In the genomic region with DNA sequence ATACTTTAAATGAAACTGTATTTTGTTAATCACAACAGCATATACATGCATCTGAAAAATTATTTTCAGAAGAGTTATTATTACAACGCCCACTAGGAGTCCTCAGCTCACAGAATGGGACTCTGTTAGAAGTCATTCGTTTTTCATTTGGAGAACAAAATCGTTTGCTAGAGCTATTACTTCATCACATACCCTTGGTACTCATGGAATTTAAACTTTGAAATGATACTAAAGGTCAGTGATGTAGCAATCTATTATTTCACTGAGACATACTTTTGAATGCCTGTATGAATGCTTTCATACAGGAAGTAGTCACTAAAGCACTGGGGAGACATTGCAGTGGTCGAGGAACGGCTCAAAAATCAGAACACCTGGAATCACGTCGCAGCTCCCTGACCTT, we compare ENCODE assay signal across 9 cellular contexts.
A peak's percentile ranks its signal among the peaks of the same experiment; 100 is the strongest.
DNase-seq lines count a peak whose midpoint lies in the region; ATAC-seq and TF ChIP-seq lines count a peak whose summit lies in the region.
"Had no signal": no experiment of that assay in that cellular context is flagged by ENCODE, and none has a peak within 500 bp of the region (broad histone marks: within the 10 kb centered on the region; RNA-seq: fewer than 3 reads in every experiment).

No MANE protein-coding gene starts in this region.

- CTCF ChIA-PET in activated CD4-positive, alpha-beta T cell treated with anti-CD3 and anti-CD28 coated beads for 36 hours (lab: Charles Lee), result interaction anchor here (0.5 to 2.3 kb wide), 11 partner anchors 9 to 344 kb away, joined by 3 to 15 read pairs (median 3); no protein-coding TSS in a partner anchor
- CTCF ChIA-PET in activated CD4-positive, alpha-beta T cell treated with anti-CD3 and anti-CD28 coated beads, Interleukin-2, amount 10 ng/mL, durations not matched to agents 7 days and 5 days (lab: Charles Lee), result interaction anchor here (0.7 to 1.2 kb wide), 2 partner anchors 26 to 307 kb away, joined by 3 to 4 read pairs; no protein-coding TSS in a partner anchor

- H3K27ac ChIP-seq in WERI-Rb-1 (no peak overlapping the region), right atrium auricular region (no peak overlapping the region), thoracic aorta (no peak overlapping the region)

- H3K27me3 Mint-ChIP-seq in activated CD4-positive, alpha-beta T cell treated with anti-CD3 and anti-CD28 coated beads for 36 hours, result no peaks in the 10 kb centered on the region
- H3K27me3 Mint-ChIP-seq in activated CD4-positive, alpha-beta T cell treated with anti-CD3 and anti-CD28 coated beads, Interleukin-2, amount 10 ng/mL, durations not matched to agents 7 days and 5 days, result no peaks in the 10 kb centered on the region
- H3K27me3 Mint-ChIP-seq: stimulated activated naive CD8-positive, alpha-beta T cell treated with anti-CD3 and anti-CD28 coated beads, Interleukin-15, Interleukin-2, amounts not matched to agents 100 ng/mL and 50 ng/mL, for 24 hours had no signal

- H3K4me3 Mint-ChIP-seq in activated CD4-positive, alpha-beta T cell treated with anti-CD3 and anti-CD28 coated beads for 36 hours, result no peak overlapping the region
- no peak overlapping the region for H3K4me3 Mint-ChIP-seq in activated CD4-positive, alpha-beta T cell treated with anti-CD3 and anti-CD28 coated beads, Interleukin-2, amount 10 ng/mL, durations not matched to agents 7 days and 5 days
- H3K4me3 Mint-ChIP-seq: stimulated activated naive CD8-positive, alpha-beta T cell treated with anti-CD3 and anti-CD28 coated beads, Interleukin-15, Interleukin-2, amounts not matched to agents 100 ng/mL and 50 ng/mL, for 24 hours had no signal

- no peak for DNase-seq in activated CD4-positive, alpha-beta T cell treated with anti-CD3 and anti-CD28 coated beads for 36 hours
- no peak for DNase-seq in activated CD4-positive, alpha-beta T cell treated with anti-CD3 and anti-CD28 coated beads, Interleukin-2, amount 10 ng/mL, durations not matched to agents 7 days and 5 days
- no peak for DNase-seq in WERI-Rb-1
- no peak for DNase-seq in right atrium auricular region (ENCODE audit: low spot score)
- no peak for DNase-seq in thoracic aorta (ENCODE audit: low spot score)
- DNase-seq in 8988T, result no peak

- peaks cover 3% of the 10 kb centered on the region for H3K9me3 Mint-ChIP-seq in activated CD4-positive, alpha-beta T cell treated with anti-CD3 and anti-CD28 coated beads for 36 hours (ENCODE audit: low read depth)
- no peaks in the 10 kb centered on the region for H3K9me3 Mint-ChIP-seq in activated CD4-positive, alpha-beta T cell treated with anti-CD3 and anti-CD28 coated beads, Interleukin-2, amount 10 ng/mL, durations not matched to agents 7 days and 5 days
- H3K9me3 Mint-ChIP-seq: stimulated activated naive CD8-positive, alpha-beta T cell treated with anti-CD3 and anti-CD28 coated beads, Interleukin-15, Interleukin-2, amounts not matched to agents 100 ng/mL and 50 ng/mL, for 24 hours had no signal

- H3K27me3 ChIP-seq in WERI-Rb-1 (ENCODE audit: insufficient read depth, low read depth, severe bottlenecking), result no peaks in the 10 kb centered on the region
- H3K27me3 ChIP-seq in right atrium auricular region, result no peaks in the 10 kb centered on the region
- no peaks in the 10 kb centered on the region for H3K27me3 ChIP-seq in thoracic aorta (replicated peaks; ENCODE audit: insufficient read depth)

- peaks cover 0 to 15% of the 10 kb centered on the region in 2 donors for H3K4me1 ChIP-seq in right atrium auricular region
- H3K4me1 ChIP-seq in thoracic aorta (ENCODE audit: control insufficient read depth in 1 of 2, low read depth in 2 of 2), result peaks cover 17 to 19% of the 10 kb centered on the region in 2 donors

- intact Hi-C loops in activated CD4-positive, alpha-beta T cell treated with anti-CD3 and anti-CD28 coated beads for 36 hours (cut with DNase I, micrococcal nuclease), result no loop called here

- TF ChIP-seq CTCF in WERI-Rb-1 (IDR thresholded peaks at IDR 0.05; ENCODE audit: low read depth, low read length), result peak; percentile 27; the same call in 1 of the 2 replicates
- TF ChIP-seq CTCF in right atrium auricular region (IDR thresholded peaks at IDR 0.05), result peak; percentile 33 to 61
- TF ChIP-seq CTCF in thoracic aorta (IDR thresholded peaks at IDR 0.05), result peak; percentile 42

- no peaks in the 10 kb centered on the region for H3K9me3 ChIP-seq in WERI-Rb-1 (ENCODE audit: severe bottlenecking)
- no peaks in the 10 kb centered on the region for H3K9me3 ChIP-seq in right atrium auricular region
- H3K9me3 ChIP-seq in thoracic aorta, result no peaks in the 10 kb centered on the region

- ATAC-seq in activated CD4-positive, alpha-beta T cell treated with anti-CD3 and anti-CD28 coated beads for 36 hours, result peak; percentile 61
- ATAC-seq in HG03460 (IDR thresholded peaks at IDR 0.05; ENCODE audit: unreplicated experiment) (peak; percentile 53), thoracic aorta (ENCODE audit: insufficient number of reproducible peaks, low FRiP score, low read depth) (peak; percentile 65), HG03045 (IDR thresholded peaks at IDR 0.05; ENCODE audit: unreplicated experiment) (no peak)

- H3K4me1 Mint-ChIP-seq in activated CD4-positive, alpha-beta T cell treated with anti-CD3 and anti-CD28 coated beads for 36 hours, result peaks cover 6% of the 10 kb centered on the region
- H3K4me1 Mint-ChIP-seq in activated CD4-positive, alpha-beta T cell treated with anti-CD3 and anti-CD28 coated beads, Interleukin-2, amount 10 ng/mL, durations not matched to agents 7 days and 5 days, result peaks cover 9% of the 10 kb centered on the region

- no peak overlapping the region for H3K4me3 ChIP-seq in WERI-Rb-1 (ENCODE audit: low read depth, low read length)
- H3K4me3 ChIP-seq in right atrium auricular region, result no peak overlapping the region
- H3K4me3 ChIP-seq in thoracic aorta, result no peak overlapping the region

- H3K36me3 ChIP-seq in WERI-Rb-1 (no peaks in the 10 kb centered on the region), right atrium auricular region (peaks cover 24% of the 10 kb centered on the region), thoracic aorta (peaks cover 30% of the 10 kb centered on the region)

- H3K36me3 Mint-ChIP-seq in activated CD4-positive, alpha-beta T cell treated with anti-CD3 and anti-CD28 coated beads for 36 hours (ENCODE audit: low read depth), result peaks cover 23% of the 10 kb centered on the region
- peaks cover 30% of the 10 kb centered on the region for H3K36me3 Mint-ChIP-seq in activated CD4-positive, alpha-beta T cell treated with anti-CD3 and anti-CD28 coated beads, Interleukin-2, amount 10 ng/mL, durations not matched to agents 7 days and 5 days (ENCODE audit: low read depth)

- peak overlapping the region; percentile 31 for H3K27ac Mint-ChIP-seq in activated CD4-positive, alpha-beta T cell treated with anti-CD3 and anti-CD28 coated beads for 36 hours
- no peak overlapping the region for H3K27ac Mint-ChIP-seq in activated CD4-positive, alpha-beta T cell treated with anti-CD3 and anti-CD28 coated beads, Interleukin-2, amount 10 ng/mL, durations not matched to agents 7 days and 5 days

- POLR2A ChIA-PET in activated CD4-positive, alpha-beta T cell treated with anti-CD3 and anti-CD28 coated beads for 36 hours (lab: Charles Lee), result no interaction called here
- POLR2A ChIA-PET in activated CD4-positive, alpha-beta T cell treated with anti-CD3 and anti-CD28 coated beads, Interleukin-2, amount 10 ng/mL, durations not matched to agents 7 days and 5 days (lab: Charles Lee), result interaction anchor here (0.7 kb wide), 1 partner anchor 57 kb away, joined by 3 read pairs; no protein-coding TSS in a partner anchor
